20 cellular contexts compared by ENCODE assay signal in the genomic region with DNA sequence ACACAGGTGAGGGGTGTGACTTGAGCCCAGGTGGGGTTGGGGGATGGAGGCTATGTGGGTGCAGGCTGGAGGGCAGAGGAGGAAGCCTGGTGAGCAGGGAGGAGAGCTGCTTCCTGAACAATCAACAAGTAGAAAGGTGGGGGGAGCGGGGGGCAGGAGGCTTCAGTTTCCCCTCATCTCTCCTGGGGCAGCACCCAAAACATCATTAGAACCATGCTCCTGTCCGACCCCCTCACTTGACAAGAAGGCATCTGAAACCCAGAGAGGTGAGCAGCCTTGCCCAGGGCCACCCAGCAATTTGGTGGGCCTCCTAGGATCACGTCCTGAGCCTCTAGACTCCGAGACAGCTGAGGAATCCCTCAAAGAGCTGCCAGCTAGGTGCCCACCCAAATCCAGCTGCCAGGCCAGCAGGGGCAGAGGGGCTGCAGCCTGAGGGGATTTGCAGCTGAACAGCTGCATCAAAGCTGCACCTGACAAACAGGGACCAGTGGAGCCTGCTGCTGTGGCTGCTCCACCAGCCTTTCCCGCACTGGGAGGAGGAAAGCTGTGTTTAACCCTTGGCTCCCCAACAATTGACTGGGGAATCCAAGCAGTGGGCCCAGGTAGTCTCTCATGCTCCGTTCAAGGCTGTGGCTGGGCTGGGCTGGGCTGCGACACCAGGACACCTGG. TPM values are rescaled to one million over a fixed set of nuclear protein-coding genes. Genes with fewer than 3 reads are reported as not detected.
DNase-seq lines count a peak whose midpoint lies in the region; ATAC-seq and TF ChIP-seq lines count a peak whose summit lies in the region.
"Had no signal": no experiment of that assay in that cellular context is flagged by ENCODE, and none has a peak within 500 bp of the region (broad histone marks: within the 10 kb centered on the region; RNA-seq: fewer than 3 reads in every experiment).

No MANE protein-coding gene starts in this region.

- H3K36me3 ChIP-seq in cardiac muscle cell (no peaks in the 10 kb centered on the region), liver (ENCODE audit: control insufficient read depth in 4 of 4, insufficient read depth in 3 of 4, low read depth in 1 of 4, low read length in 3 of 4) (no peaks in the 10 kb centered on the region), spleen (no peaks in the 10 kb centered on the region)

- H3K9me3 ChIP-seq in cardiac muscle cell (ENCODE audit: low read depth) (no peaks in the 10 kb centered on the region), liver (ENCODE audit: control insufficient read depth in 4 of 4, low read length in 3 of 4) (peaks cover 0 to 10% (median 5%) of the 10 kb centered on the region in 4 donors), spleen (peaks cover 0 to 21% (median 17%) of the 10 kb centered on the region in 8 donors), T-helper 17 cell (ENCODE audit: control insufficient read depth, low read length, poor library complexity, severe bottlenecking) (no peaks in the 10 kb centered on the region)

- H3K9ac ChIP-seq in liver (ENCODE audit: low read depth in 1 of 2, low read length in 2 of 2), result no peak overlapping the region

- H3K27ac Mint-ChIP-seq in activated B cell treated with CpG ODN at 0.5 μM for 24 hours (no peak overlapping the region), T-helper 17 cell (no peak overlapping the region)
- H3K27ac Mint-ChIP-seq: progenitor cell of endocrine pancreas; stimulated activated naive CD8-positive, alpha-beta T cell treated with anti-CD3 and anti-CD28 coated beads, Interleukin-15, Interleukin-2, amounts not matched to agents 100 ng/mL and 50 ng/mL, for 24 hours; T-cell had no signal

- TF ChIP-seq CTCF in cardiac muscle cell (IDR thresholded peaks at IDR 0.05; ENCODE audit: low read depth, low read length) (no peak), activated B cell treated with CpG ODN at 0.5 μM for 24 hours (IDR thresholded peaks at IDR 0.05) (no peak), liver (IDR thresholded peaks at IDR 0.05; ENCODE audit: low read depth, low read length, missing input control) (no peak), spleen (IDR thresholded peaks at IDR 0.05 in 8 of 11, conservative IDR thresholded peaks at IDR 0.05 in 3 of 11) (no peak)

- H3K27me3 Mint-ChIP-seq in activated B cell treated with CpG ODN at 0.5 μM for 24 hours, result peaks cover 3% of the 10 kb centered on the region
- H3K27me3 Mint-ChIP-seq in T-helper 17 cell, result no peaks in the 10 kb centered on the region
- H3K27me3 Mint-ChIP-seq: progenitor cell of endocrine pancreas; stimulated activated naive CD8-positive, alpha-beta T cell treated with anti-CD3 and anti-CD28 coated beads, Interleukin-15, Interleukin-2, amounts not matched to agents 100 ng/mL and 50 ng/mL, for 24 hours; T-cell had no signal

- intact Hi-C loops in Right ventricle myocardium superior (cut with DNase I) (no loop called here), activated B cell treated with CpG ODN at 0.5 μM for 24 hours (cut with micrococcal nuclease) (no loop called here), spleen (cut with DNase I; ENCODE audit: low total_unique reads) (no loop called here)

- H3K4me1 Mint-ChIP-seq in activated B cell treated with CpG ODN at 0.5 μM for 24 hours, result peaks cover 2% of the 10 kb centered on the region
- no peaks in the 10 kb centered on the region for H3K4me1 Mint-ChIP-seq in T-helper 17 cell
- H3K4me1 Mint-ChIP-seq: T-cell had no signal

- DNase-seq in cardiac muscle cell (ENCODE audit: low read depth in 1 of 2, low spot score in 1 of 2) (no peak), Right ventricle myocardium superior (no peak), activated B cell treated with CpG ODN at 0.5 μM for 24 hours (peak; percentile 2), spleen (peak; percentile 33), T-helper 17 cell (no peak)
- DNase-seq: activated naive CD4-positive, alpha-beta T cell; cortex of kidney; KG1; NCI-H1048; NCI-H2171; T-cell had no signal

- H3K36me3 Mint-ChIP-seq in activated B cell treated with CpG ODN at 0.5 μM for 24 hours (ENCODE audit: low read depth), result peaks cover 2% of the 10 kb centered on the region
- H3K36me3 Mint-ChIP-seq in T-helper 17 cell (ENCODE audit: low read depth), result no peaks in the 10 kb centered on the region
- H3K36me3 Mint-ChIP-seq: T-cell had no signal

- H3K4me3 Mint-ChIP-seq in activated B cell treated with CpG ODN at 0.5 μM for 24 hours, result no peak overlapping the region
- H3K4me3 Mint-ChIP-seq in T-helper 17 cell, result no peak overlapping the region
- H3K4me3 Mint-ChIP-seq: stimulated activated naive CD8-positive, alpha-beta T cell treated with anti-CD3 and anti-CD28 coated beads, Interleukin-15, Interleukin-2, amounts not matched to agents 100 ng/mL and 50 ng/mL, for 24 hours; T-cell had no signal

- H3K27ac ChIP-seq in cardiac muscle cell, result peak overlapping the region; percentile 97
- H3K27ac ChIP-seq in liver (ENCODE audit: low read depth in 1 of 2, low read length in 2 of 2), result peak overlapping the region; percentile 19 to 72
- H3K27ac ChIP-seq in spleen, result peak overlapping the region in 4 of 8 donors; percentile 57 to 61 (median 59)

- ATAC-seq in Right ventricle myocardium superior (ENCODE audit: poor library complexity) (no peak), activated B cell treated with CpG ODN at 0.5 μM for 24 hours (ENCODE audit: low read depth) (no peak), T-helper 17 cell (no peak), GM19463 (IDR thresholded peaks at IDR 0.05; ENCODE audit: unreplicated experiment) (no peak), HG02763 (IDR thresholded peaks at IDR 0.05; ENCODE audit: unreplicated experiment) (no peak)
- ATAC-seq: T-cell had no signal

- no peak for TF ChIP-seq POLR2A in spleen (IDR thresholded peaks at IDR 0.05)

- H3K4me1 ChIP-seq in cardiac muscle cell (ENCODE audit: low read depth) (peaks cover 52% of the 10 kb centered on the region), liver (ENCODE audit: control insufficient read depth in 4 of 4, insufficient read depth in 4 of 4, low read length in 3 of 4) (peaks cover 0 to 3% (median 0%) of the 10 kb centered on the region in 4 donors), spleen (peaks cover 0 to 39% (median 11%) of the 10 kb centered on the region in 6 donors)

- WGBS in liver, result 67% methylated on average over 7 of the region's 7 CpGs
- WGBS in spleen, 5 donors, result 58 to 68% (median 63%) methylated on average over 4 to 7 of the region's 7 CpGs

- H3K9me3 Mint-ChIP-seq in activated B cell treated with CpG ODN at 0.5 μM for 24 hours, result peaks cover 9% of the 10 kb centered on the region
- H3K9me3 Mint-ChIP-seq: stimulated activated naive CD8-positive, alpha-beta T cell treated with anti-CD3 and anti-CD28 coated beads, Interleukin-15, Interleukin-2, amounts not matched to agents 100 ng/mL and 50 ng/mL, for 24 hours had no signal

- no peaks in the 10 kb centered on the region for H3K27me3 ChIP-seq in cardiac muscle cell
- H3K27me3 ChIP-seq in liver (ENCODE audit: control insufficient read depth in 4 of 4, insufficient read depth in 4 of 4, low read length in 3 of 4), result peaks cover 0 to 2% (median 0%) of the 10 kb centered on the region in 4 donors
- peaks cover 0 to 5% (median 0%) of the 10 kb centered on the region in 7 donors for H3K27me3 ChIP-seq in spleen (replicated peaks in 1 of 7)

- POLR2A ChIA-PET in activated B cell treated with CpG ODN at 0.5 μM for 24 hours (lab: Charles Lee), result no interaction called here

- CTCF ChIA-PET in activated B cell treated with CpG ODN at 0.5 μM for 24 hours (lab: Charles Lee), result interaction anchor here (0.8 kb wide), 1 partner anchor 9 kb away, joined by 3 read pairs; no protein-coding TSS in a partner anchor

- TF ChIP-seq RAD21 in liver (IDR thresholded peaks at IDR 0.05), result no peak

- no peak overlapping the region for H3K4me3 ChIP-seq in cardiac muscle cell
- no peak overlapping the region for H3K4me3 ChIP-seq in liver (ENCODE audit: low read depth in 1 of 3, low read length in 3 of 3)
- no peak overlapping the region for H3K4me3 ChIP-seq in spleen

TF ChIP-seq in liver, 16 proteins besides CTCF, POLR2A, EP300 and RAD21 (continues in another document):
- TF ChIP-seq, protein P1, sequence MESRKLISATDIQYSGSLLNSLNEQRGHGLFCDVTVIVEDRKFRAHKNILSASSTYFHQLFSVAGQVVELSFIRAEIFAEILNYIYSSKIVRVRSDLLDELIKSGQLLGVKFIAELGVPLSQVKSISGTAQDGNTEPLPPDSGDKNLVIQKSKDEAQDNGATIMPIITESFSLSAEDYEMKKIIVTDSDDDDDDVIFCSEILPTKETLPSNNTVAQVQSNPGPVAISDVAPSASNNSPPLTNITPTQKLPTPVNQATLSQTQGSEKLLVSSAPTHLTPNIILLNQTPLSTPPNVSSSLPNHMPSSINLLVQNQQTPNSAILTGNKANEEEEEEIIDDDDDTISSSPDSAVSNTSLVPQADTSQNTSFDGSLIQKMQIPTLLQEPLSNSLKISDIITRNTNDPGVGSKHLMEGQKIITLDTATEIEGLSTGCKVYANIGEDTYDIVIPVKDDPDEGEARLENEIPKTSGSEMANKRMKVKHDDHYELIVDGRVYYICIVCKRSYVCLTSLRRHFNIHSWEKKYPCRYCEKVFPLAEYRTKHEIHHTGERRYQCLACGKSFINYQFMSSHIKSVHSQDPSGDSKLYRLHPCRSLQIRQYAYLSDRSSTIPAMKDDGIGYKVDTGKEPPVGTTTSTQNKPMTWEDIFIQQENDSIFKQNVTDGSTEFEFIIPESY (IDR thresholded peaks at IDR 0.05), result no peak
- TF ChIP-seq TAF1 (conservative IDR thresholded peaks at IDR 0.05), result no peak

RNA-seq across cellular contexts. Expression of gene ADRA2B, which starts 8.4 kb away (rescaled TPM):
- total RNA-seq in cardiac muscle cell (27.4 and 61.8 TPM in 2 replicates), Right ventricle myocardium superior (6.4 TPM), activated B cell treated with CpG ODN at 0.5 μM for 24 hours (0.11 and 0.37 TPM in 2 replicates), liver (1 to 10 TPM; 1.3 to 2.3 TPM), spleen (10 to 100 TPM in 3 of 7 donors, 1 to 10 TPM in 4; 3.1 to 14.2 (median 9.0) TPM), T-helper 17 cell (1 to 10 TPM in 1 of 2 donors, under 1 TPM in 1; 0.85 to 2.8 TPM)
- polyA plus RNA-seq in cardiac muscle cell (28.5 and 50.8 TPM in 2 replicates), liver (1 to 10 TPM; 3.7 to 8.6 TPM), spleen (1 to 10 TPM; 1.8 to 4.2 (median 1.8) TPM)
- total RNA-seq: G401, RPMI7951 had no signal
- polyA plus RNA-seq: keratinocyte had no signal

RNA-seq across cellular contexts. Expression of gene ASTL, which starts 30.3 kb away (rescaled TPM):
- not detected in 2 replicates for total RNA-seq in cardiac muscle cell
- not detected in 2 replicates for polyA plus RNA-seq in cardiac muscle cell
- total RNA-seq in Right ventricle myocardium superior, result not detected
- 1.0 and 1.6 TPM in 2 replicates for total RNA-seq in activated B cell treated with CpG ODN at 0.5 μM for 24 hours
- total RNA-seq in liver, result not detected
- not detected for polyA plus RNA-seq in liver
- 1 to 10 TPM in 2 of 7 donors, under 1 TPM in 4, not detected in 1; 0.49 to 2.2 (median 0.72) TPM for total RNA-seq in spleen
- under 1 TPM; 0.24 to 0.33 (median 0.29) TPM for polyA plus RNA-seq in spleen
- 1 to 10 TPM; 4.2 to 7.9 TPM for total RNA-seq in T-helper 17 cell
- total RNA-seq: epithelial cell of proximal tubule, RPMI7951 had no signal
- polyA plus RNA-seq: keratinocyte had no signal

RNA-seq across cellular contexts. Expression of gene DUSP2, which starts 37.2 kb away (rescaled TPM):
- total RNA-seq in cardiac muscle cell (0.89 and 3.0 TPM in 2 replicates), Right ventricle myocardium superior (1.5 TPM), activated B cell treated with CpG ODN at 0.5 μM for 24 hours (118 and 122 TPM in 2 replicates), liver (1 to 10 TPM; 1.6 to 2.8 TPM), spleen (10 to 100 TPM; 27.2 to 88.0 (median 45.0) TPM), T-helper 17 cell (100 to 1,000 TPM; 240 to 319 TPM)
- polyA plus RNA-seq in cardiac muscle cell (1.0 and 2.2 TPM in 2 replicates), liver (1 to 10 TPM in 1 of 2 donors, under 1 TPM in 1; 0.99 to 1.7 TPM), spleen (10 to 100 TPM; 24.2 to 60.8 (median 47.6) TPM)

Comparison
In these comparisons a context has a peak if more than half of its experiments do, and no peak if none do; other contexts are left out.
1. DNase-seq: peak in activated B cell treated with CpG ODN at 0.5 μM for 24 hours (single experiment) and spleen (single experiment); none in cardiac muscle cell (0 of 2), Right ventricle myocardium superior (single experiment) and T-helper 17 cell (0 of 3).